ENCODE assay signal across 1 cellular context in the genomic region with DNA sequence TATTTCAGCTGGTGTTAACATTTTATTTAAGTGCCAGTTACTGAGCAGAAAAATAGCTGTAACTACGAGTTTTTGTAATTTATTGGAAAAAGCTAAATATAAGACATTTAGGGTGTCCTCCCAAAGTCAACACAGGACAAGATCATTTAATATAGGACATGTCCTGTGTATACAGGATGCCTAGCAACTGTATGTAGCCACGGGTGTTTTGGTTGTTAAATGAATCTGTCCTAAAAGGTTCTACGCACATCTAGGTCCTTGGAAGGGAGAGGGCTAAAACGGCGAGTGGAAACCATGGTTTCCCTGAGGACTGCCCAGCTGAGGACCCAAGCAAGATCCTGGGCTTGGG.
TF ChIP-seq lines count a peak whose summit lies in the region.

No MANE protein-coding gene starts in this region.

TF ChIP-seq in GM23338, 12 proteins besides CTCF, POLR2A, EP300 and RAD21 (continued from another document):
- TF ChIP-seq, protein P1, sequence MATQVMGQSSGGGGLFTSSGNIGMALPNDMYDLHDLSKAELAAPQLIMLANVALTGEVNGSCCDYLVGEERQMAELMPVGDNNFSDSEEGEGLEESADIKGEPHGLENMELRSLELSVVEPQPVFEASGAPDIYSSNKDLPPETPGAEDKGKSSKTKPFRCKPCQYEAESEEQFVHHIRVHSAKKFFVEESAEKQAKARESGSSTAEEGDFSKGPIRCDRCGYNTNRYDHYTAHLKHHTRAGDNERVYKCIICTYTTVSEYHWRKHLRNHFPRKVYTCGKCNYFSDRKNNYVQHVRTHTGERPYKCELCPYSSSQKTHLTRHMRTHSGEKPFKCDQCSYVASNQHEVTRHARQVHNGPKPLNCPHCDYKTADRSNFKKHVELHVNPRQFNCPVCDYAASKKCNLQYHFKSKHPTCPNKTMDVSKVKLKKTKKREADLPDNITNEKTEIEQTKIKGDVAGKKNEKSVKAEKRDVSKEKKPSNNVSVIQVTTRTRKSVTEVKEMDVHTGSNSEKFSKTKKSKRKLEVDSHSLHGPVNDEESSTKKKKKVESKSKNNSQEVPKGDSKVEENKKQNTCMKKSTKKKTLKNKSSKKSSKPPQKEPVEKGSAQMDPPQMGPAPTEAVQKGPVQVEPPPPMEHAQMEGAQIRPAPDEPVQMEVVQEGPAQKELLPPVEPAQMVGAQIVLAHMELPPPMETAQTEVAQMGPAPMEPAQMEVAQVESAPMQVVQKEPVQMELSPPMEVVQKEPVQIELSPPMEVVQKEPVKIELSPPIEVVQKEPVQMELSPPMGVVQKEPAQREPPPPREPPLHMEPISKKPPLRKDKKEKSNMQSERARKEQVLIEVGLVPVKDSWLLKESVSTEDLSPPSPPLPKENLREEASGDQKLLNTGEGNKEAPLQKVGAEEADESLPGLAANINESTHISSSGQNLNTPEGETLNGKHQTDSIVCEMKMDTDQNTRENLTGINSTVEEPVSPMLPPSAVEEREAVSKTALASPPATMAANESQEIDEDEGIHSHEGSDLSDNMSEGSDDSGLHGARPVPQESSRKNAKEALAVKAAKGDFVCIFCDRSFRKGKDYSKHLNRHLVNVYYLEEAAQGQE (IDR thresholded peaks at IDR 0.05; ENCODE audit: unreplicated experiment), result no peak
- no peak for TF ChIP-seq POLR2AphosphoS5 (IDR thresholded peaks at IDR 0.05; ENCODE audit: low read depth)
- no peak for TF ChIP-seq NANOG (IDR thresholded peaks at IDR 0.05; ENCODE audit: borderline replicate concordance)
